ENCODE assay signal across 10 cellular contexts in genomic region chr10:72375585-72375984, GRCh38. TPM values are rescaled to one million over a fixed set of nuclear protein-coding genes. Genes with fewer than 3 reads are reported as not detected.
DNase-seq lines count a peak whose midpoint lies in the region; TF ChIP-seq lines count a peak whose summit lies in the region.
"Had no signal": no experiment of that assay in that cellular context is flagged by ENCODE, and none has a peak within 500 bp of the region (broad histone marks: within the 10 kb centered on the region; RNA-seq: fewer than 3 reads in every experiment).

No MANE protein-coding gene starts in this region.

- H3K27ac Mint-ChIP-seq in activated naive CD4-positive, alpha-beta T cell treated with anti-CD3 and anti-CD28 coated beads for 36 hours: no peak overlapping the region

- peaks cover 2% of the 10 kb centered on the region for H3K4me1 Mint-ChIP-seq in activated naive CD4-positive, alpha-beta T cell treated with anti-CD3 and anti-CD28 coated beads for 36 hours (ENCODE audit: low read depth)

- DNase-seq in SIG-M5 treated with dmso at 0.1 percent for 504 hours (lab: John Stamatoyannopoulos, UW; ENCODE audit: unreplicated experiment): peak; percentile 36
- DNase-seq in SIG-M5 (lab: John Stamatoyannopoulos, UW): no peak
- peak; percentile 63 for DNase-seq in OCI-M1 (lab: John Stamatoyannopoulos, UW)
- DNase-seq in foreskin fibroblast: peak in 1 of 2 donors; percentile 12
- peak in 38 of 49 donors; percentile 2 to 61 (median 22) for DNase-seq in substantia nigra (lab: John Stamatoyannopoulos, UW)
- DNase-seq in spleen: no peak
- DNase-seq in NCI-H2029 treated with DMSO at 0.1 percent for 48 hours (lab: John Stamatoyannopoulos, UW): no peak
- no peak for DNase-seq in activated naive CD4-positive, alpha-beta T cell treated with anti-CD3 and anti-CD28 coated beads for 36 hours

- H3K9me3 ChIP-seq in spleen: no peaks in the 10 kb centered on the region

- intact Hi-C loops in spleen (cut with DNase I; ENCODE audit: low total_unique reads): no loop called here
- intact Hi-C loops in activated naive CD4-positive, alpha-beta T cell treated with anti-CD3 and anti-CD28 coated beads for 36 hours (cut with micrococcal nuclease): no loop called here

- H3K27ac ChIP-seq in substantia nigra (ENCODE audit: low read depth, low read length, poor library complexity, severe bottlenecking) (no peak overlapping the region), spleen (no peak overlapping the region)

- CTCF ChIA-PET in activated naive CD4-positive, alpha-beta T cell treated with anti-CD3 and anti-CD28 coated beads for 36 hours (lab: Charles Lee): interaction anchor here (0.8 to 1.2 kb wide), 3 partner anchors 10 to 459 kb away, joined by 3 to 6 read pairs (median 3); no protein-coding TSS in a partner anchor

- H3K4me3 ChIP-seq in foreskin fibroblast (ENCODE audit: low read depth in 1 of 2, low read length in 2 of 2) (no peak overlapping the region), spleen (no peak overlapping the region)

- H3K36me3 ChIP-seq in spleen: peaks cover 0 to 58% (median 16%) of the 10 kb centered on the region in 6 donors

- H3K27me3 Mint-ChIP-seq in activated naive CD4-positive, alpha-beta T cell treated with anti-CD3 and anti-CD28 coated beads for 36 hours (ENCODE audit: low read depth): no peaks in the 10 kb centered on the region
- H3K27me3 Mint-ChIP-seq: brain had no signal

- no peak for TF ChIP-seq POLR2A in spleen (IDR thresholded peaks at IDR 0.05)

- H3K4me3 Mint-ChIP-seq in activated naive CD4-positive, alpha-beta T cell treated with anti-CD3 and anti-CD28 coated beads for 36 hours: no peak overlapping the region
- H3K4me3 Mint-ChIP-seq: brain, CD14-positive monocyte had no signal

- H3K36me3 Mint-ChIP-seq in activated naive CD4-positive, alpha-beta T cell treated with anti-CD3 and anti-CD28 coated beads for 36 hours (ENCODE audit: low read depth): no peaks in the 10 kb centered on the region

- TF ChIP-seq CTCF in foreskin fibroblast (IDR thresholded peaks at IDR 0.05; ENCODE audit: low read depth, low read length) (peak; percentile 19), spleen (IDR thresholded peaks at IDR 0.05 in 8 of 11, conservative IDR thresholded peaks at IDR 0.05 in 3 of 11) (no peak)

- 70 to 87% (median 78%) methylated on average over 5 of the region's 5 CpGs for WGBS in spleen, 5 donors

- H3K4me1 ChIP-seq in spleen: peaks cover 0 to 6% (median 2%) of the 10 kb centered on the region in 6 donors

- no peaks in the 10 kb centered on the region for H3K27me3 ChIP-seq in spleen (replicated peaks in 1 of 7)

- no peaks in the 10 kb centered on the region for H3K9me3 Mint-ChIP-seq in activated naive CD4-positive, alpha-beta T cell treated with anti-CD3 and anti-CD28 coated beads for 36 hours
- H3K9me3 Mint-ChIP-seq: brain had no signal

RNA-seq across cellular contexts. Expression of gene DNAJB12, which starts 20.9 kb away (rescaled TPM):
- 10 to 100 TPM; 32.7 to 55.4 (median 41.6) TPM for total RNA-seq in spleen
- polyA plus RNA-seq in spleen: 10 to 100 TPM; 13.6 to 16.5 (median 14.3) TPM
- total RNA-seq in activated naive CD4-positive, alpha-beta T cell treated with anti-CD3 and anti-CD28 coated beads for 36 hours: 10 to 100 TPM; 13.7 to 14.1 TPM

Comparison
In these comparisons a context has a peak if more than half of its experiments do, and no peak if none do; other contexts are left out.
1. DNase-seq: peak in SIG-M5 treated with dmso at 0.1 percent for 504 hours (single experiment), OCI-M1 (single experiment) and substantia nigra (38 of 49); none in SIG-M5 (single experiment), spleen (single experiment), NCI-H2029 treated with DMSO at 0.1 percent for 48 hours (single experiment) and activated naive CD4-positive, alpha-beta T cell treated with anti-CD3 and anti-CD28 coated beads for 36 hours (single experiment).